In genomic region chr16:27529962-27530361, GRCh38 we compare ENCODE assay signal across 15 cellular contexts. TPM values are rescaled to one million over a fixed set of nuclear protein-coding genes. Genes with fewer than 3 reads are reported as not detected.
DNase-seq lines count a peak whose midpoint lies in the region; ATAC-seq, FAIRE-seq and TF ChIP-seq lines count a peak whose summit lies in the region.
"Had no signal": no experiment of that assay in that cellular context is flagged by ENCODE, and none has a peak within 500 bp of the region (broad histone marks: within the 10 kb centered on the region; RNA-seq: fewer than 3 reads in every experiment).

No MANE protein-coding gene starts in this region.

- peaks cover 5% of the 10 kb centered on the region for H3K9me3 ChIP-seq in osteoblast (ENCODE audit: low read depth, low read length)
- H3K9me3 ChIP-seq: adrenal gland had no signal

- peak overlapping the region; percentile 49 for H3K27ac ChIP-seq in osteoblast (ENCODE audit: low read depth, low read length)
- H3K27ac ChIP-seq: adrenal gland, epithelial cell of prostate, neural progenitor cell had no signal

- no peaks in the 10 kb centered on the region for H3K27me3 ChIP-seq in osteoblast (ENCODE audit: insufficient read depth, low read length)
- H3K27me3 ChIP-seq: adrenal gland, neural progenitor cell had no signal

- peaks cover 39% of the 10 kb centered on the region for H4K20me1 ChIP-seq in osteoblast (ENCODE audit: insufficient read depth, low read length)

- H3K4me3 ChIP-seq in osteoblast (ENCODE audit: insufficient read depth, low read length) = no peak overlapping the region
- H3K4me3 ChIP-seq: adrenal gland, neural progenitor cell had no signal

- no peak for FAIRE-seq in urothelium cell line (lab: Jason Lieb, UNC)
- FAIRE-seq: islet of Langerhans had no signal

- peak overlapping the region; percentile 50 for H3K4me2 ChIP-seq in osteoblast (ENCODE audit: insufficient read depth, low read length)
- H3K4me2 ChIP-seq: neural progenitor cell had no signal

- peaks cover 80% of the 10 kb centered on the region for H3K36me3 ChIP-seq in osteoblast (ENCODE audit: insufficient read depth, low read length)
- H3K36me3 ChIP-seq: neural progenitor cell had no signal

- H2AFZ ChIP-seq in osteoblast (ENCODE audit: low read length) = no peak overlapping the region
- H2AFZ ChIP-seq: neural progenitor cell had no signal

- TF ChIP-seq CTCF in osteoblast (IDR thresholded peaks at IDR 0.05; ENCODE audit: extremely low read depth, low read depth, low read length) = no peak

- ATAC-seq in HG03097 (IDR thresholded peaks at IDR 0.05; ENCODE audit: low FRiP score, unreplicated experiment) = no peak

- H3K79me2 ChIP-seq in osteoblast (ENCODE audit: insufficient read depth, low read length) = no peaks in the 10 kb centered on the region

- H3K4me1 ChIP-seq in osteoblast (ENCODE audit: insufficient read depth, low read length) = peaks cover 13% of the 10 kb centered on the region
- H3K4me1 ChIP-seq: adrenal gland, neural progenitor cell had no signal

- DNase-seq in EL = peak; percentile 87
- DNase-seq in NCI-H2171 (lab: John Stamatoyannopoulos, UW) = peak; percentile 86
- peak; percentile 39 for DNase-seq in cerebellum (ENCODE audit: low spot score)
- peak; percentile 93 for DNase-seq in osteoblast (ENCODE audit: insufficient read length, low spot score, missing footprints)
- DNase-seq in NCI-H446 treated with DMSO at 0.1 percent for 48 hours (lab: John Stamatoyannopoulos, UW) = no peak
- no peak for DNase-seq in activated naive CD4-positive, alpha-beta T cell treated with anti-CD3 and anti-CD28 coated beads, Interleukin-2, amount 50 U/mL, for 16 hours
- no peak for DNase-seq in urothelium cell line (ENCODE audit: low spot score)
- DNase-seq: adrenal gland; DMS79; NCI-H1105 treated with DMSO at 0.1 percent for 48 hours; stimulated activated naive CD4-positive, alpha-beta T cell had no signal

RNA-seq across cellular contexts. Expression of gene GTF3C1, which starts 19.8 kb away (rescaled TPM):
- total RNA-seq in cerebellum = 56.7 TPM
- 55.1 and 59.0 TPM in 2 replicates for total RNA-seq in osteoblast

RNA-seq across cellular contexts. Expression of gene KATNIP, which starts 20.0 kb away (rescaled TPM):
- total RNA-seq in cerebellum = 26.7 TPM
- 30.8 and 32.7 TPM in 2 replicates for total RNA-seq in osteoblast

Comparison
In these comparisons a context has a peak if more than half of its experiments do, and no peak if none do; other contexts are left out.
1. DNase-seq: peak in EL (single experiment), NCI-H2171 (single experiment), cerebellum (single experiment) and osteoblast (single experiment); none in NCI-H446 treated with DMSO at 0.1 percent for 48 hours (single experiment), activated naive CD4-positive, alpha-beta T cell treated with anti-CD3 and anti-CD28 coated beads, Interleukin-2, amount 50 U/mL, for 16 hours (single experiment) and urothelium cell line (single experiment).